2 cellular contexts compared by ENCODE assay signal in the genomic region with DNA sequence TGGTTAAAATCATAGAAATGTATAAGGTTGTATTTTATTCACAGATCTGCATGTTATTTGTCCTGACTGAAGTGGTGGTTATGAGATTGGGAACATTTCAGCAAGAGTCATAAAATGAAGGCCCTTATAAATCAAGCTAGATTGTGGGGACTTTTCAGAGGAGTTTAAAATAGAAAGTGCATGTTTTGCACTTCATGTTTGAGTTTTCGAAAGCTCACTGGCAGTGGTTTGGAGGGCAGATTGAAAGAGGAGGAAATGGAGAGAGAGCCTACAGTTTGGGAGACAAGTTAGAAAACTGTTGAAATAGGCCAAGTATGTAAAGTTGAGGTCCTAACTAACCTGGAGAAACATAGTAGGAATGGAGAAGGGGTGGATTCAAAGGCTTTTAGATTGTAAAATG.
TF ChIP-seq lines count a peak whose summit lies in the region.

No MANE protein-coding gene starts in this region.

TF ChIP-seq in HEK293, 187 proteins besides CTCF, POLR2A, EP300 and RAD21 (continued from another document):
- TF ChIP-seq PRDM6 (tag by site-specific recombination; IDR thresholded peaks at IDR 0.05) = peak; percentile 24; the same call in 1 of the 2 replicates
TF ChIP-seq in HEK293: peak in this region for 1.

TF ChIP-seq in GM12878, 131 proteins besides CTCF, POLR2A, EP300 and RAD21 (continued from another document and continues in another):
- TF ChIP-seq MLLT1 (IDR thresholded peaks at IDR 0.05) (no peak), NFXL1 (IDR thresholded peaks at IDR 0.05; ENCODE audit: borderline replicate concordance) (no peak), RELB (IDR thresholded peaks at IDR 0.05; ENCODE audit: low read depth) (peak; percentile 68), JUNB (IDR thresholded peaks at IDR 0.05) (0 out of 2 replicates have a peak, but pooled peaks have one; percentile 9), TAF1 (IDR thresholded peaks at IDR 0.05; ENCODE audit: borderline replicate concordance, low read depth, low read length) (no peak), ATF7 (IDR thresholded peaks at IDR 0.05; ENCODE audit: low read depth) (no peak), BCLAF1 (IDR thresholded peaks at IDR 0.05) (no peak), POU2F2 (IDR thresholded peaks at IDR 0.05; ENCODE audit: borderline replicate concordance, low read depth, low read length) (no peak), IKZF1 (conservative IDR thresholded peaks at IDR 0.05) (0 out of 2 replicates have a peak, but pooled peaks have one; percentile 19), ZNF384 (IDR thresholded peaks at IDR 0.05; ENCODE audit: borderline replicate concordance, low read depth, low read length) (no peak), HCFC1 (IDR thresholded peaks at IDR 0.05; ENCODE audit: low read length) (no peak), TARDBP (IDR thresholded peaks at IDR 0.05; ENCODE audit: borderline replicate concordance) (no peak), SIN3A (IDR thresholded peaks at IDR 0.05; ENCODE audit: low read depth, low read length) (no peak), SRF (IDR thresholded peaks at IDR 0.05; ENCODE audit: low read depth in 2 of 2, low read length in 2 of 2) (no peak), STAT3 (IDR thresholded peaks at IDR 0.05; ENCODE audit: low read depth, low read length) (no peak), JUND (IDR thresholded peaks at IDR 0.05; ENCODE audit: low read depth, low read length) (no peak), RCOR1 (conservative IDR thresholded peaks at IDR 0.05; ENCODE audit: low read depth, low read length) (no peak), MYB (IDR thresholded peaks at IDR 0.05; ENCODE audit: borderline replicate concordance, low read depth, low read length) (no peak), PKNOX1 (IDR thresholded peaks at IDR 0.05) (no peak), EZH2 (IDR thresholded peaks at IDR 0.05; ENCODE audit: borderline replicate concordance, control insufficient read depth, low read depth, low read length) (no peak), HDAC6 (IDR thresholded peaks at IDR 0.05; ENCODE audit: unreplicated experiment) (no peak), NFIC (IDR thresholded peaks at IDR 0.05; ENCODE audit: low read depth, low read length) (peak; percentile 44; the same call in 1 of the 2 replicates), SMAD5 (IDR thresholded peaks at IDR 0.05; ENCODE audit: low read depth) (no peak), PRDM15 (CRISPR knock-in tag; IDR thresholded peaks at IDR 0.05) (no peak), NR2F1 (conservative IDR thresholded peaks at IDR 0.05) (no peak), MEF2A (IDR thresholded peaks at IDR 0.05; ENCODE audit: insufficient read depth, low read depth, low read length) (peak; percentile 64; the same call in 1 of the 2 replicates), TBL1XR1 (IDR thresholded peaks at IDR 0.05; ENCODE audit: low read depth, low read length) (0 out of 2 replicates have a peak, but pooled peaks have one; percentile 18)
- TF ChIP-seq, protein P1, sequence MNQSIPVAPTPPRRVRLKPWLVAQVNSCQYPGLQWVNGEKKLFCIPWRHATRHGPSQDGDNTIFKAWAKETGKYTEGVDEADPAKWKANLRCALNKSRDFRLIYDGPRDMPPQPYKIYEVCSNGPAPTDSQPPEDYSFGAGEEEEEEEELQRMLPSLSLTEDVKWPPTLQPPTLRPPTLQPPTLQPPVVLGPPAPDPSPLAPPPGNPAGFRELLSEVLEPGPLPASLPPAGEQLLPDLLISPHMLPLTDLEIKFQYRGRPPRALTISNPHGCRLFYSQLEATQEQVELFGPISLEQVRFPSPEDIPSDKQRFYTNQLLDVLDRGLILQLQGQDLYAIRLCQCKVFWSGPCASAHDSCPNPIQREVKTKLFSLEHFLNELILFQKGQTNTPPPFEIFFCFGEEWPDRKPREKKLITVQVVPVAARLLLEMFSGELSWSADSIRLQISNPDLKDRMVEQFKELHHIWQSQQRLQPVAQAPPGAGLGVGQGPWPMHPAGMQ (IDR thresholded peaks at IDR 0.05; ENCODE audit: borderline replicate concordance) = no peak
- TF ChIP-seq, protein P2, sequence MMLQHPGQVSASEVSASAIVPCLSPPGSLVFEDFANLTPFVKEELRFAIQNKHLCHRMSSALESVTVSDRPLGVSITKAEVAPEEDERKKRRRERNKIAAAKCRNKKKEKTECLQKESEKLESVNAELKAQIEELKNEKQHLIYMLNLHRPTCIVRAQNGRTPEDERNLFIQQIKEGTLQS (IDR thresholded peaks at IDR 0.05; ENCODE audit: borderline replicate concordance, extremely low read depth, low read depth, low read length) = no peak
- TF ChIP-seq, protein P3, sequence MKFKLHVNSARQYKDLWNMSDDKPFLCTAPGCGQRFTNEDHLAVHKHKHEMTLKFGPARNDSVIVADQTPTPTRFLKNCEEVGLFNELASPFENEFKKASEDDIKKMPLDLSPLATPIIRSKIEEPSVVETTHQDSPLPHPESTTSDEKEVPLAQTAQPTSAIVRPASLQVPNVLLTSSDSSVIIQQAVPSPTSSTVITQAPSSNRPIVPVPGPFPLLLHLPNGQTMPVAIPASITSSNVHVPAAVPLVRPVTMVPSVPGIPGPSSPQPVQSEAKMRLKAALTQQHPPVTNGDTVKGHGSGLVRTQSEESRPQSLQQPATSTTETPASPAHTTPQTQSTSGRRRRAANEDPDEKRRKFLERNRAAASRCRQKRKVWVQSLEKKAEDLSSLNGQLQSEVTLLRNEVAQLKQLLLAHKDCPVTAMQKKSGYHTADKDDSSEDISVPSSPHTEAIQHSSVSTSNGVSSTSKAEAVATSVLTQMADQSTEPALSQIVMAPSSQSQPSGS (IDR thresholded peaks at IDR 0.05; ENCODE audit: low read length) = no peak
- TF ChIP-seq, protein P4, sequence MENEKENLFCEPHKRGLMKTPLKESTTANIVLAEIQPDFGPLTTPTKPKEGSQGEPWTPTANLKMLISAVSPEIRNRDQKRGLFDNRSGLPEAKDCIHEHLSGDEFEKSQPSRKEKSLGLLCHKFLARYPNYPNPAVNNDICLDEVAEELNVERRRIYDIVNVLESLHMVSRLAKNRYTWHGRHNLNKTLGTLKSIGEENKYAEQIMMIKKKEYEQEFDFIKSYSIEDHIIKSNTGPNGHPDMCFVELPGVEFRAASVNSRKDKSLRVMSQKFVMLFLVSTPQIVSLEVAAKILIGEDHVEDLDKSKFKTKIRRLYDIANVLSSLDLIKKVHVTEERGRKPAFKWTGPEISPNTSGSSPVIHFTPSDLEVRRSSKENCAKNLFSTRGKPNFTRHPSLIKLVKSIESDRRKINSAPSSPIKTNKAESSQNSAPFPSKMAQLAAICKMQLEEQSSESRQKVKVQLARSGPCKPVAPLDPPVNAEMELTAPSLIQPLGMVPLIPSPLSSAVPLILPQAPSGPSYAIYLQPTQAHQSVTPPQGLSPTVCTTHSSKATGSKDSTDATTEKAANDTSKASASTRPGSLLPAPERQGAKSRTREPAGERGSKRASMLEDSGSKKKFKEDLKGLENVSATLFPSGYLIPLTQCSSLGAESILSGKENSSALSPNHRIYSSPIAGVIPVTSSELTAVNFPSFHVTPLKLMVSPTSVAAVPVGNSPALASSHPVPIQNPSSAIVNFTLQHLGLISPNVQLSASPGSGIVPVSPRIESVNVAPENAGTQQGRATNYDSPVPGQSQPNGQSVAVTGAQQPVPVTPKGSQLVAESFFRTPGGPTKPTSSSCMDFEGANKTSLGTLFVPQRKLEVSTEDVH (IDR thresholded peaks at IDR 0.05; ENCODE audit: low read depth, partially characterized antibody) = no peak
- TF ChIP-seq, protein P5, sequence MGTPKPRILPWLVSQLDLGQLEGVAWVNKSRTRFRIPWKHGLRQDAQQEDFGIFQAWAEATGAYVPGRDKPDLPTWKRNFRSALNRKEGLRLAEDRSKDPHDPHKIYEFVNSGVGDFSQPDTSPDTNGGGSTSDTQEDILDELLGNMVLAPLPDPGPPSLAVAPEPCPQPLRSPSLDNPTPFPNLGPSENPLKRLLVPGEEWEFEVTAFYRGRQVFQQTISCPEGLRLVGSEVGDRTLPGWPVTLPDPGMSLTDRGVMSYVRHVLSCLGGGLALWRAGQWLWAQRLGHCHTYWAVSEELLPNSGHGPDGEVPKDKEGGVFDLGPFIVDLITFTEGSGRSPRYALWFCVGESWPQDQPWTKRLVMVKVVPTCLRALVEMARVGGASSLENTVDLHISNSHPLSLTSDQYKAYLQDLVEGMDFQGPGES (IDR thresholded peaks at IDR 0.05) = no peak
